12 cellular contexts compared by ENCODE assay signal in the genomic region with DNA sequence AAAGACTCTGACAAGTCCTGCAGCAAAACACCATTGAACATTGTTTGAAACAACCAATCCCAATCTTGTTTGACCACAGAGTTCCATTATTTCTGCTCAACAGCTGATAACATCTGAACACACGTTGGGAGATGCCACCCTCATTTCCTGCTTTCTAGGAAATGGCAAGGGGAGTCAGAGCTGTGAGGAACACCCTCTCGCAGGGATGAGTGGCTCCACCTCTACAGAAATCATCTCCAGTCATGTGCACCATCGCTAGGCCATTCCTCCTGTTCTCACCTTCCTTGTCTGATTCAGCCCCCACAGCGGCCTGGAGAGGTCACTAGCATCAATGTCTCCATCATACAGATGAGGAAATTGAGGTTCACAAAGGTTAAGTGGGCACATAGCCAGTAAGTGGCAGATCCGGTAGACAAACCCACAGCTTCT. TPM values are rescaled to one million over a fixed set of nuclear protein-coding genes. Genes with fewer than 3 reads are reported as not detected.
A peak's percentile ranks its signal among the peaks of the same experiment; 100 is the strongest.
DNase-seq lines count a peak whose midpoint lies in the region; ATAC-seq and TF ChIP-seq lines count a peak whose summit lies in the region.
"Had no signal": no experiment of that assay in that cellular context is flagged by ENCODE, and none has a peak within 500 bp of the region (broad histone marks: within the 10 kb centered on the region; RNA-seq: fewer than 3 reads in every experiment).

No MANE protein-coding gene starts in this region.

- no peak overlapping the region for H3K23ac ChIP-seq in H9 (ENCODE audit: insufficient read length, low read depth, low read length)

- no peak overlapping the region for H3K4ac ChIP-seq in H9 (ENCODE audit: low read depth, low read length)

- H2BK15ac ChIP-seq in H9 (ENCODE audit: low read depth, low read length) = no peak overlapping the region

- H2AFZ ChIP-seq in H9 (ENCODE audit: low read length) = no peak overlapping the region
- H2AFZ ChIP-seq: hepatocyte had no signal

- H4K91ac ChIP-seq in H9 (ENCODE audit: insufficient read length, low read depth, low read length) = no peak overlapping the region

- no peak overlapping the region for H3K56ac ChIP-seq in H9 (ENCODE audit: insufficient read length, low read depth, low read length)

- no peak overlapping the region for H3K18ac ChIP-seq in H9 (ENCODE audit: insufficient read length, low read depth, low read length)

- no peaks in the 10 kb centered on the region for H3K9me3 Mint-ChIP-seq in H9
- no peaks in the 10 kb centered on the region for H3K9me3 Mint-ChIP-seq in T-helper 2 cell treated with Interferon-gamma antibody and Interleukin-4, amounts not matched to agents 5 μg/mL and 100 μg/mL, for 36 hours

- no peaks in the 10 kb centered on the region for H3K36me3 Mint-ChIP-seq in H9 (ENCODE audit: insufficient read depth in 1 of 3, low read depth in 3 of 3)
- H3K36me3 Mint-ChIP-seq in T-helper 2 cell treated with Interferon-gamma antibody and Interleukin-4, amounts not matched to agents 5 μg/mL and 100 μg/mL, for 36 hours (ENCODE audit: low read depth) = peaks cover 54% of the 10 kb centered on the region

- H3K27ac Mint-ChIP-seq in H9 = peak overlapping the region in 2 of 3 experiments; percentile 29 to 69; a peak in 1 of 7 replicates
- H3K27ac Mint-ChIP-seq in T-helper 2 cell treated with Interferon-gamma antibody and Interleukin-4, amounts not matched to agents 5 μg/mL and 100 μg/mL, for 36 hours = peak overlapping the region; percentile 69

- H2BK5ac ChIP-seq in H9 (ENCODE audit: insufficient read length, low read length) = no peak overlapping the region

- H4K5ac ChIP-seq in H9 (ENCODE audit: insufficient read length, low read depth, low read length) = no peak overlapping the region

- H3K9me3 ChIP-seq in H9 (ENCODE audit: control insufficient read depth, low read depth, low read length) = no peaks in the 10 kb centered on the region

- H2AK5ac ChIP-seq in H9 (ENCODE audit: insufficient read length, low read length) = no peak overlapping the region

- no peak overlapping the region for H4K8ac ChIP-seq in H9 (replicated peaks; ENCODE audit: insufficient read length, low read depth, low read length)

- H3K27me3 Mint-ChIP-seq in H9 (ENCODE audit: low read depth) = peaks cover 2% of the 10 kb centered on the region; the same call in 1 of the 2 replicates
- H3K27me3 Mint-ChIP-seq in T-helper 2 cell treated with Interferon-gamma antibody and Interleukin-4, amounts not matched to agents 5 μg/mL and 100 μg/mL, for 36 hours (ENCODE audit: low read depth) = no peaks in the 10 kb centered on the region

- no peak overlapping the region for H3K9ac ChIP-seq in H9 (ENCODE audit: extremely low read depth, insufficient read length, low read length)

- no peak overlapping the region for H3K4me2 ChIP-seq in H9 (ENCODE audit: insufficient read depth, insufficient read length, low read length)
- H3K4me2 ChIP-seq: hepatocyte had no signal

- no peaks in the 10 kb centered on the region for H3K79me1 ChIP-seq in H9 (ENCODE audit: insufficient read depth, low read depth, low read length, poor library complexity, severe bottlenecking)

- ATAC-seq in foreskin keratinocyte = no peak
- ATAC-seq in GM21360 (IDR thresholded peaks at IDR 0.05; ENCODE audit: unreplicated experiment) = no peak
- ATAC-seq in HG03159 (IDR thresholded peaks at IDR 0.05; ENCODE audit: unreplicated experiment) = no peak

- H3T11ph ChIP-seq in H9 (ENCODE audit: low read length) = no peak overlapping the region

- H3K27ac ChIP-seq in H9 (ENCODE audit: insufficient read length, low read depth, low read length) = no peak overlapping the region
- H3K27ac ChIP-seq in foreskin keratinocyte = no peak overlapping the region
- H3K27ac ChIP-seq: hepatocyte had no signal

- no peak overlapping the region for H3K4me3 Mint-ChIP-seq in H9
- H3K4me3 Mint-ChIP-seq in T-helper 2 cell treated with Interferon-gamma antibody and Interleukin-4, amounts not matched to agents 5 μg/mL and 100 μg/mL, for 36 hours = peak overlapping the region; percentile 63

- WGBS in H9 (ENCODE audit: extremely low coverage, insufficient read length, low lambda C conversion rate) = no CpG with 5 or more reads among the region's 5 CpGs

- H3K23me2 ChIP-seq in H9 (ENCODE audit: insufficient read length, low read depth, low read length, poor library complexity, severe bottlenecking) = no peaks in the 10 kb centered on the region

- DNase-seq in EH (ENCODE audit: low read depth) (peak; percentile 44), H9 (no peak), foreskin keratinocyte (peak; percentile 72 to 86), HEK293T (ENCODE audit: extremely low spot score) (no peak), mucosa of gallbladder (ENCODE audit: low spot score) (no peak)
- peak; percentile 59 for DNase-seq in T-helper 2 cell treated with Interferon-gamma antibody and Interleukin-4, amounts not matched to agents 5 μg/mL and 100 μg/mL, for 36 hours (ENCODE audit: low spot score)
- DNase-seq: NCI-H187 treated with DMSO at 0.1 percent for 48 hours; SIG-M5; stimulated activated CD4-positive, alpha-beta T cell treated with anti-CD3 and anti-CD28 coated beads, Interleukin-12 subunit alpha, Interleukin-12 subunit beta, amount 100 ng/mL, for 4 hours had no signal

- no peak overlapping the region for H2BK20ac ChIP-seq in H9 (ENCODE audit: low read depth, low read length, poor library complexity, severe bottlenecking)

- H3K27me3 ChIP-seq in H9 (ENCODE audit: insufficient read depth, low read length) = no peaks in the 10 kb centered on the region
- H3K27me3 ChIP-seq in foreskin keratinocyte = no peaks in the 10 kb centered on the region
- H3K27me3 ChIP-seq: hepatocyte had no signal

- CTCF ChIA-PET in HEK293T (lab: Yijun Ruan, JAX) = no interaction called here

- H2BK12ac ChIP-seq in H9 (ENCODE audit: insufficient read length, low read depth, low read length) = no peak overlapping the region

- H4K20me1 ChIP-seq in H9 (ENCODE audit: control insufficient read depth, insufficient read depth, insufficient read length) = no peaks in the 10 kb centered on the region

- no peak overlapping the region for H3K14ac ChIP-seq in H9 (ENCODE audit: insufficient read depth, low read length)

- H2BK120ac ChIP-seq in H9 (ENCODE audit: low read depth, low read length, poor library complexity, severe bottlenecking) = no peak overlapping the region

- no peaks in the 10 kb centered on the region for H3K79me2 ChIP-seq in H9 (ENCODE audit: insufficient read depth, low read length)
- H3K79me2 ChIP-seq: hepatocyte had no signal

- TF ChIP-seq CTCF in H9 (conservative IDR thresholded peaks at IDR 0.05) = no peak
- no peak for TF ChIP-seq CTCF in foreskin keratinocyte (conservative IDR thresholded peaks at IDR 0.05)

- POLR2A ChIA-PET in HEK293T (lab: Yijun Ruan, JAX) = no interaction called here

- H3K4me1 ChIP-seq in H9 (ENCODE audit: insufficient read depth, low read length) (no peaks in the 10 kb centered on the region; the same call in 1 of the 2 replicates), foreskin keratinocyte (peaks cover 31% of the 10 kb centered on the region)

- peaks cover 34% of the 10 kb centered on the region in 2 experiments for H3K4me1 Mint-ChIP-seq in H9
- peaks cover 79% of the 10 kb centered on the region for H3K4me1 Mint-ChIP-seq in T-helper 2 cell treated with Interferon-gamma antibody and Interleukin-4, amounts not matched to agents 5 μg/mL and 100 μg/mL, for 36 hours (ENCODE audit: low read depth)

TF ChIP-seq in HEK293T, 16 proteins besides CTCF, POLR2A, EP300 and RAD21:
- TF ChIP-seq FOXA1 (IDR thresholded peaks at IDR 0.05) (no peak), L3MBTL2 (conservative IDR thresholded peaks at IDR 0.05) (no peak), HDGF (IDR thresholded peaks at IDR 0.05; ENCODE audit: borderline replicate concordance) (no peak), NFRKB (IDR thresholded peaks at IDR 0.05) (no peak), TARDBP (IDR thresholded peaks at IDR 0.05) (no peak), CTBP1 (IDR thresholded peaks at IDR 0.05; ENCODE audit: borderline replicate concordance) (no peak), ZNF384 (IDR thresholded peaks at IDR 0.05) (no peak), LEF1 (IDR thresholded peaks at IDR 0.05; ENCODE audit: borderline replicate concordance) (no peak), FOXM1 (IDR thresholded peaks at IDR 0.05; ENCODE audit: borderline replicate concordance) (no peak), FOXK2 (IDR thresholded peaks at IDR 0.05) (no peak)
TF ChIP-seq in HEK293T: peak in this region for 0.

RNA-seq across cellular contexts. Expression of gene RUNX3, which starts 22.4 kb away (rescaled TPM):
- 0.33 and 0.35 TPM in 2 replicates for total RNA-seq in H9 (2021)
- 0.10 TPM in 1 of 2 replicates, not detected in the other for total RNA-seq in foreskin keratinocyte
- polyA plus RNA-seq in foreskin keratinocyte = 0.11 TPM in 1 of 2 replicates, not detected in the other
- total RNA-seq in mucosa of gallbladder = 7.4 TPM

Comparison
In these comparisons a context has a peak if more than half of its experiments do, and no peak if none do; other contexts are left out.
1. DNase-seq: peak in EH (single experiment), T-helper 2 cell treated with Interferon-gamma antibody and Interleukin-4, amounts not matched to agents 5 μg/mL and 100 μg/mL, for 36 hours (single experiment) and foreskin keratinocyte (2 of 2); none in H9 (single experiment), HEK293T (single experiment) and mucosa of gallbladder (single experiment).